In the genomic region with DNA sequence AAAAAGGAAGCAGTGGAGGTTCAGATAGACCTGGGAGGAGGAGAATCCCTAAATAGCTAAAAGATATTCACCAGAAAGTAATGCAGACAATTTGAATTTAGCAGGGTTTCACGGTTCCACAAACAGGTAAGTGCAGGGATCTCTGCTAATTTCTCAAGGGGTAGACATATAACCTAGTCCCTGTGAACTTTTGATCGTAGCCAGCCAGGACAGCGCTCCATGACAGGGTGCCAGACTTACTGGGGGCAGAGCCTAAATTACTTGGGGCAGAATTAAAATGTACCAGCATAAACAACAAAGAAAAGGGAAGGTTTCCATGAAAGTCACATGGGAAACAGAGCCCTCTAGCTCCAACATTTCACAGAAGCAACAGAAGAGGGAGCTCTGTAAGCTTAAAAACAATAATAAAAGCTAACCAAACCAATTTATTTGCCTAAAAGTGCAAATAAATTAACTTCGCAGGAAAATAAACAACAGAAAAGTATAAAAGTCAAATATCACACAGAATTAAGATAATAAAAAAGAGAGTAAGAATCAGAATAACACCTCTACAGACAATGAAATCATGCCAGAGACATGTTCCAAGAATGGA, we compare ENCODE assay signal across 8 cellular contexts.
A peak's percentile ranks its signal among the peaks of the same experiment; 100 is the strongest.
DNase-seq lines count a peak whose midpoint lies in the region; ATAC-seq, FAIRE-seq and TF ChIP-seq lines count a peak whose summit lies in the region.

No MANE protein-coding gene starts in this region.

- TF ChIP-seq CTCF in AG09309 (IDR thresholded peaks at IDR 0.05; ENCODE audit: control insufficient read depth, insufficient read depth, low read depth, low read length, missing control alignments) (peak; percentile 55), WTC11 (IDR thresholded peaks at IDR 0.05) (no peak), kidney epithelial cell (IDR thresholded peaks at IDR 0.05; ENCODE audit: insufficient read depth, low read length, poor library complexity, severe bottlenecking) (peak; percentile 51)

- POLR2A ChIA-PET in WTC11 (lab: Charles Lee): interaction anchor here (0.6 to 1.0 kb wide), 3 partner anchors 115 to 198 kb away, joined by 3 to 11 read pairs (median 3); no protein-coding TSS in a partner anchor
- POLR2A ChIA-PET in activated CD4-positive, alpha-beta memory T cell treated with anti-CD3 and anti-CD28 coated beads, Interleukin-2, amount 10 ng/mL, durations not matched to agents 7 days and 5 days (lab: Charles Lee): interaction anchor here (1.0 kb wide), 1 partner anchor 198 kb away, joined by 4 read pairs; a partner anchor contains a TSS

- CTCF ChIA-PET in WTC11 (lab: Charles Lee): interaction anchor here (0.6 to 2.2 kb wide), 16 partner anchors 12 to 627 kb away, joined by 3 to 7 read pairs (median 3); no protein-coding TSS in a partner anchor
- CTCF ChIA-PET in activated CD4-positive, alpha-beta memory T cell treated with anti-CD3 and anti-CD28 coated beads, Interleukin-2, amount 10 ng/mL, durations not matched to agents 7 days and 5 days (lab: Charles Lee): interaction anchor here (0.7 to 2.3 kb wide), 5 partner anchors 9 to 466 kb away, joined by 3 to 14 read pairs (median 4); a partner anchor contains a TSS

- ATAC-seq in WTC11 (peak; percentile 61), GM18517 (IDR thresholded peaks at IDR 0.05; ENCODE audit: unreplicated experiment) (no peak)

- no peaks in the 10 kb centered on the region for H3K27me3 Mint-ChIP-seq in WTC11 (ENCODE audit: low read depth)
- H3K27me3 Mint-ChIP-seq in activated CD4-positive, alpha-beta memory T cell treated with anti-CD3 and anti-CD28 coated beads, Interleukin-2, amount 10 ng/mL, durations not matched to agents 7 days and 5 days: peaks cover 4% of the 10 kb centered on the region

- H3K27ac ChIP-seq in small intestine (ENCODE audit: low read depth in 1 of 2, low read length in 1 of 2): no peak overlapping the region

- no peaks in the 10 kb centered on the region for H3K4me1 ChIP-seq in small intestine (ENCODE audit: control insufficient read depth in 2 of 2, insufficient read depth in 1 of 2, low read depth in 1 of 2, low read length in 1 of 2)

- no peak for TF ChIP-seq POLR2A in H54 (IDR thresholded peaks at IDR 0.05; ENCODE audit: low read depth, low read length)

- peak; percentile 43 for FAIRE-seq in H54 (lab: Jason Lieb, UNC)
- FAIRE-seq in small intestine (lab: Jason Lieb, UNC): no peak

- no peak overlapping the region for H3K4me3 ChIP-seq in AG09309 (ENCODE audit: control insufficient read depth, low read depth, low read length)
- no peak overlapping the region for H3K4me3 ChIP-seq in kidney epithelial cell (ENCODE audit: low read depth, low read length)
- H3K4me3 ChIP-seq in small intestine (ENCODE audit: low read depth in 1 of 2, low read length in 2 of 2): no peak overlapping the region

- no peaks in the 10 kb centered on the region for H3K9me3 ChIP-seq in small intestine (ENCODE audit: control insufficient read depth, low read depth)

- H3K27ac Mint-ChIP-seq in WTC11: no peak overlapping the region
- no peak overlapping the region for H3K27ac Mint-ChIP-seq in activated CD4-positive, alpha-beta memory T cell treated with anti-CD3 and anti-CD28 coated beads, Interleukin-2, amount 10 ng/mL, durations not matched to agents 7 days and 5 days

- H3K36me3 ChIP-seq in kidney epithelial cell (ENCODE audit: control insufficient read depth, insufficient read depth, low read length): no peaks in the 10 kb centered on the region
- no peaks in the 10 kb centered on the region for H3K36me3 ChIP-seq in small intestine (ENCODE audit: control insufficient read depth in 2 of 2, insufficient read depth in 2 of 2, low read length in 2 of 2)

- H3K4me1 Mint-ChIP-seq in WTC11: peaks cover 13% of the 10 kb centered on the region
- H3K4me1 Mint-ChIP-seq in activated CD4-positive, alpha-beta memory T cell treated with anti-CD3 and anti-CD28 coated beads, Interleukin-2, amount 10 ng/mL, durations not matched to agents 7 days and 5 days: no peaks in the 10 kb centered on the region

- no peaks in the 10 kb centered on the region for H3K36me3 Mint-ChIP-seq in WTC11
- no peaks in the 10 kb centered on the region for H3K36me3 Mint-ChIP-seq in activated CD4-positive, alpha-beta memory T cell treated with anti-CD3 and anti-CD28 coated beads, Interleukin-2, amount 10 ng/mL, durations not matched to agents 7 days and 5 days (ENCODE audit: low read depth)

- H3K27me3 ChIP-seq in kidney epithelial cell (ENCODE audit: control insufficient read depth, insufficient read depth, low read length) (no peaks in the 10 kb centered on the region), small intestine (ENCODE audit: control insufficient read depth in 2 of 2, insufficient read depth in 2 of 2, low read length in 2 of 2) (no peaks in the 10 kb centered on the region)

- DNase-seq in AG09309 (ENCODE audit: low read depth): no peak
- no peak for DNase-seq in H54 (ENCODE audit: insufficient read length, low spot score)
- DNase-seq in WTC11 (ENCODE audit: low spot score): no peak
- no peak for DNase-seq in kidney epithelial cell (ENCODE audit: low read depth)
- DNase-seq in small intestine: no peak
- no peak for DNase-seq in activated CD4-positive, alpha-beta memory T cell treated with anti-CD3 and anti-CD28 coated beads, Interleukin-2, amount 10 ng/mL, durations not matched to agents 7 days and 5 days
- no peak for DNase-seq in NCI-H2227 (lab: John Stamatoyannopoulos, UW; ENCODE audit: unreplicated experiment)

- H3K4me3 Mint-ChIP-seq in WTC11: no peak overlapping the region
- no peak overlapping the region for H3K4me3 Mint-ChIP-seq in activated CD4-positive, alpha-beta memory T cell treated with anti-CD3 and anti-CD28 coated beads, Interleukin-2, amount 10 ng/mL, durations not matched to agents 7 days and 5 days

- H3K9me3 Mint-ChIP-seq in WTC11: no peaks in the 10 kb centered on the region
- H3K9me3 Mint-ChIP-seq in activated CD4-positive, alpha-beta memory T cell treated with anti-CD3 and anti-CD28 coated beads, Interleukin-2, amount 10 ng/mL, durations not matched to agents 7 days and 5 days: no peaks in the 10 kb centered on the region

- WGBS in small intestine, 3 donors: 47 to 61% (median 57%) methylated on average over 4 of the region's 4 CpGs

TF ChIP-seq in WTC11, 78 proteins besides CTCF, POLR2A, EP300 and RAD21:
- no peak for TF ChIP-seq PRRX2 (CRISPR knock-in tag; IDR thresholded peaks at IDR 0.05)
- TF ChIP-seq, protein P1, sequence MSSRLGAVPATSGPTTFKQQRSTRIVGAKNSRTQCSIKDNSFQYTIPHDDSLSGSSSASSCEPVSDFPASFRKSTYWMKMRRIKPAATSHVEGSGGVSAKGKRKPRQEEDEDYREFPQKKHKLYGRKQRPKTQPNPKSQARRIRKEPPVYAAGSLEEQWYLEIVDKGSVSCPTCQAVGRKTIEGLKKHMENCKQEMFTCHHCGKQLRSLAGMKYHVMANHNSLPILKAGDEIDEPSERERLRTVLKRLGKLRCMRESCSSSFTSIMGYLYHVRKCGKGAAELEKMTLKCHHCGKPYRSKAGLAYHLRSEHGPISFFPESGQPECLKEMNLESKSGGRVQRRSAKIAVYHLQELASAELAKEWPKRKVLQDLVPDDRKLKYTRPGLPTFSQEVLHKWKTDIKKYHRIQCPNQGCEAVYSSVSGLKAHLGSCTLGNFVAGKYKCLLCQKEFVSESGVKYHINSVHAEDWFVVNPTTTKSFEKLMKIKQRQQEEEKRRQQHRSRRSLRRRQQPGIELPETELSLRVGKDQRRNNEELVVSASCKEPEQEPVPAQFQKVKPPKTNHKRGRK (CRISPR knock-in tag; IDR thresholded peaks at IDR 0.05; ENCODE audit: borderline replicate concordance): no peak
- TF ChIP-seq, protein P2, sequence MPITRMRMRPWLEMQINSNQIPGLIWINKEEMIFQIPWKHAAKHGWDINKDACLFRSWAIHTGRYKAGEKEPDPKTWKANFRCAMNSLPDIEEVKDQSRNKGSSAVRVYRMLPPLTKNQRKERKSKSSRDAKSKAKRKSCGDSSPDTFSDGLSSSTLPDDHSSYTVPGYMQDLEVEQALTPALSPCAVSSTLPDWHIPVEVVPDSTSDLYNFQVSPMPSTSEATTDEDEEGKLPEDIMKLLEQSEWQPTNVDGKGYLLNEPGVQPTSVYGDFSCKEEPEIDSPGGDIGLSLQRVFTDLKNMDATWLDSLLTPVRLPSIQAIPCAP (CRISPR knock-in tag; IDR thresholded peaks at IDR 0.05): no peak
